In the genomic region with DNA sequence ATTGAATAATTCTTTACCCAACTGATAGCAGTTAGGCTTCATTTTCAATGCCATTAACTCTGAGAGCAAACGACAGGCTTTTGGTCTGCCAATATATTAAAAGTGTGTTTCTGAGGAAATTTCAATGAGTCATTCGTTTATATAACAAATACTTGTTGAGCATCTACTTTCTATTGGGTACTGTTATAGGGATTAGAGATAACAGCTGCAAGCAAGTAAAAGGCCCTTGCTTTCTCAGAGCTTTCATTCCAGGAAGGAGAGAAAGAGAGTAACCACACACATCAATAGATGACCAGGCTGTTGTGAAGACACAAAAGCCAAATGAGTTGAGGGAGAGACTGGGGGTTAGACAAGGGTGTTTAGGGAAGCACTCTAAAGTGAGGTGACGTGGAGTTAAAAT, we compare ENCODE assay signal across 9 cellular contexts. TPM values are rescaled to one million over a fixed set of nuclear protein-coding genes. Genes with fewer than 3 reads are reported as not detected.
DNase-seq lines count a peak whose midpoint lies in the region; ATAC-seq and TF ChIP-seq lines count a peak whose summit lies in the region.
"Had no signal": no experiment of that assay in that cellular context is flagged by ENCODE, and none has a peak within 500 bp of the region (broad histone marks: within the 10 kb centered on the region; RNA-seq: fewer than 3 reads in every experiment).

No MANE protein-coding gene starts in this region.

- H3K9me3 ChIP-seq in Panc1 (ENCODE audit: control insufficient read depth, insufficient read depth, low read depth, low read length), result no peaks in the 10 kb centered on the region

- no peak overlapping the region for H3K4me3 Mint-ChIP-seq in dendritic cell treated with granulocyte-macrophage colony-stimulating factor and Interleukin-4, amounts not matched to agents 40 ng/mL and 50 ng/mL, for 4 days
- no peak overlapping the region for H3K4me3 Mint-ChIP-seq in progenitor cell of endocrine pancreas (ENCODE audit: low read depth)

- H3K36me3 Mint-ChIP-seq in dendritic cell treated with granulocyte-macrophage colony-stimulating factor and Interleukin-4, amounts not matched to agents 40 ng/mL and 50 ng/mL, for 4 days (ENCODE audit: low read depth), result peaks cover 89% of the 10 kb centered on the region
- H3K36me3 Mint-ChIP-seq in progenitor cell of endocrine pancreas (ENCODE audit: insufficient read depth), result no peaks in the 10 kb centered on the region

- H3K27ac Mint-ChIP-seq in dendritic cell treated with granulocyte-macrophage colony-stimulating factor and Interleukin-4, amounts not matched to agents 40 ng/mL and 50 ng/mL, for 4 days, result peak overlapping the region; percentile 4
- H3K27ac Mint-ChIP-seq in progenitor cell of endocrine pancreas, result peak overlapping the region; percentile 25

- ATAC-seq in Panc1 (no peak), HG03196 (IDR thresholded peaks at IDR 0.05; ENCODE audit: unreplicated experiment) (no peak), HG02623 (IDR thresholded peaks at IDR 0.05; ENCODE audit: unreplicated experiment) (no peak)

- H3K27ac ChIP-seq in Panc1 (ENCODE audit: low read length), result peak overlapping the region; percentile 99

- no peak overlapping the region for H3K4me3 ChIP-seq in Panc1 (ENCODE audit: low read depth in 2 of 2, low read length in 2 of 2)

- H3K36me3 ChIP-seq in Panc1 (ENCODE audit: control insufficient read depth, insufficient read depth, low read length), result peaks cover 31% of the 10 kb centered on the region

- no peaks in the 10 kb centered on the region for H3K9me3 Mint-ChIP-seq in dendritic cell treated with granulocyte-macrophage colony-stimulating factor and Interleukin-4, amounts not matched to agents 40 ng/mL and 50 ng/mL, for 4 days
- no peaks in the 10 kb centered on the region for H3K9me3 Mint-ChIP-seq in progenitor cell of endocrine pancreas (ENCODE audit: low read depth)

- H3K27me3 Mint-ChIP-seq in dendritic cell treated with granulocyte-macrophage colony-stimulating factor and Interleukin-4, amounts not matched to agents 40 ng/mL and 50 ng/mL, for 4 days, result no peaks in the 10 kb centered on the region
- H3K27me3 Mint-ChIP-seq in progenitor cell of endocrine pancreas, result peaks cover 47% of the 10 kb centered on the region

- POLR2A ChIA-PET in Panc1 (lab: Charles Lee), result interaction anchor here (0.7 kb wide), 1 partner anchor 11 kb away, joined by 15 read pairs; no protein-coding TSS in a partner anchor

- in situ Hi-C loops in Panc1 (cut with HindIII; ENCODE audit: low pct_unique_long_range_greater_than_20kb, low sequenced_read_pairs), result no loop called here

- CTCF ChIA-PET in Panc1 (lab: Charles Lee), result no interaction called here

- DNase-seq in COLO829 (ENCODE audit: low spot score), result peak; percentile 57
- no peak for DNase-seq in Panc1 (ENCODE audit: low read depth, low spot score)
- DNase-seq in progenitor cell of endocrine pancreas (ENCODE audit: low spot score, unreplicated experiment), result no peak
- DNase-seq in NCI-H510A (lab: John Stamatoyannopoulos, UW), result no peak
- no peak for DNase-seq in cerebellum (ENCODE audit: low spot score)
- DNase-seq: cortex of kidney had no signal

- peaks cover 95% of the 10 kb centered on the region for H3K4me1 ChIP-seq in Panc1 (ENCODE audit: control insufficient read depth, insufficient read depth, low read length)

- no peak for TF ChIP-seq CTCF in Panc1 (IDR thresholded peaks at IDR 0.05)
- TF ChIP-seq CTCF in progenitor cell of endocrine pancreas (IDR thresholded peaks at IDR 0.05; ENCODE audit: unreplicated experiment), result no peak

- intact Hi-C loops in Panc1 (cut with micrococcal nuclease; ENCODE audit: unreplicated experiment), result no loop called here
- intact Hi-C loops in dendritic cell treated with granulocyte-macrophage colony-stimulating factor and Interleukin-4, amounts not matched to agents 40 ng/mL and 50 ng/mL, for 4 days (cut with micrococcal nuclease), result no loop called here

- BruUV-seq in Panc1 (replicated peaks; lab: Mats Ljungman, UMichigan), result no TSS peak

- H3K4me1 Mint-ChIP-seq in dendritic cell treated with granulocyte-macrophage colony-stimulating factor and Interleukin-4, amounts not matched to agents 40 ng/mL and 50 ng/mL, for 4 days (ENCODE audit: low read depth), result peaks cover 53% of the 10 kb centered on the region
- H3K4me1 Mint-ChIP-seq in progenitor cell of endocrine pancreas (ENCODE audit: low read depth), result peaks cover 13% of the 10 kb centered on the region

- no peaks in the 10 kb centered on the region for H3K27me3 ChIP-seq in Panc1 (ENCODE audit: control insufficient read depth, insufficient read depth, low read length)

RNA-seq across cellular contexts. Expression of a gene that starts 35.7 kb away (rescaled TPM):
- total RNA-seq in Panc1 (2021; ENCODE audit: unreplicated experiment), result 1,819 TPM
- polyA plus RNA-seq in Panc1 (2012; ENCODE audit: insufficient read length), result 1,270 TPM
- 1.9 and 3.8 TPM in 2 replicates for total RNA-seq in progenitor cell of endocrine pancreas
- total RNA-seq in cerebellum, result 6.0 TPM

Comparison
In these comparisons a context has a peak if more than half of its experiments do, and no peak if none do; other contexts are left out.
1. RNA of a gene that starts 35.7 kb away (total RNA-seq): 1,819 TPM in Panc1 (single experiment); 6.0 TPM in cerebellum (single experiment) and 1.9 to 3.8 TPM in progenitor cell of endocrine pancreas; every median in the first group is over 100 times any median in the second.